ENCODE assay signal across 8 cellular contexts in the genomic region with DNA sequence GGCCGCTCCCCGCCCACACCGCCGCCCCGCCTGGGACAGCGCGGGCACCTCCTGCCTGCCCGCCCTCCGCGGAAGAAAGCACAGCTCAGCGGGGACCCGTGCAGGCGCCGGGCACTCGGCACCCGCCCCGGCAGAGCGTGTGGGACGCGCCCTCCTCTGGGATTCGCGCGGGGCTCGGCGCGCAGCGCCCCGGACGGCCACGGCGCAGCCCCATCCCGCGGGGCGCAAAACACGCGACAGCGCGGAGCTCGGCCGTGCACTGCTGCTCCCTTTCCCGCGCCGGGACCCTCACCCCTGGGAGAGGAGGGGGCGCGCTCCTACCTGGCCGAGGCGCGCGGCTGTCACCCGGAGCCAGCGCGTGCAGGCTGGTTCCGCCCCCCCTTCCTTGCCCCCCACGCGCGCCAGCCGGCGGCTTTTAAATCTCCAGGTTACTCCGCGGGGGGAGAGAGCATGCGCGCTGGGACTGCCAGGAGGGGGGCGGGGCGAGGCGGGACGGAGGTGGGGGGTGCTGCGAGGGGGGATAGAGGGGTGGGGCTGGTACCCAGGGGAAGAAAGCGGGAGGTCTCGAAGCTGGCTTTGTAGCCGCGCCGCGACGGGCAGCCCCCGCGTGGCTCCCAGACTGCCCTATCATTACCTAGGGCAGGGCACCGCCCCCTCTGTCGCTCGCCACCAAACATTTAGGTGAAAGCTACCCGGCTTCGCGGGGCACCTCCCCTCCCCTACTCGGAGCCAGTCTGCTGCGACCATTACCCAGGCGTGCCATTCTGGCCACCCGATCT. TPM values are rescaled to one million over a fixed set of nuclear protein-coding genes. Genes with fewer than 3 reads are reported as not detected.
A peak's percentile ranks its signal among the peaks of the same experiment; 100 is the strongest.
DNase-seq lines count a peak whose midpoint lies in the region; ATAC-seq, FAIRE-seq and TF ChIP-seq lines count a peak whose summit lies in the region.

A gene with protein sequence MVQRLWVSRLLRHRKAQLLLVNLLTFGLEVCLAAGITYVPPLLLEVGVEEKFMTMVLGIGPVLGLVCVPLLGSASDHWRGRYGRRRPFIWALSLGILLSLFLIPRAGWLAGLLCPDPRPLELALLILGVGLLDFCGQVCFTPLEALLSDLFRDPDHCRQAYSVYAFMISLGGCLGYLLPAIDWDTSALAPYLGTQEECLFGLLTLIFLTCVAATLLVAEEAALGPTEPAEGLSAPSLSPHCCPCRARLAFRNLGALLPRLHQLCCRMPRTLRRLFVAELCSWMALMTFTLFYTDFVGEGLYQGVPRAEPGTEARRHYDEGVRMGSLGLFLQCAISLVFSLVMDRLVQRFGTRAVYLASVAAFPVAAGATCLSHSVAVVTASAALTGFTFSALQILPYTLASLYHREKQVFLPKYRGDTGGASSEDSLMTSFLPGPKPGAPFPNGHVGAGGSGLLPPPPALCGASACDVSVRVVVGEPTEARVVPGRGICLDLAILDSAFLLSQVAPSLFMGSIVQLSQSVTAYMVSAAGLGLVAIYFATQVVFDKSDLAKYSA (minus strand): TSS at position 437 of the 779 bp plus-strand sequence. CDS start 15,853 bp downstream, outside the sequence.

- peaks cover 13% of the 10 kb centered on the region for H3K4me1 Mint-ChIP-seq in CD8-positive, alpha-beta T cell (ENCODE audit: low read depth)
- H3K4me1 Mint-ChIP-seq in HFFc6 (ENCODE audit: low read depth) = peaks cover 17% of the 10 kb centered on the region

- POLR2A ChIA-PET in CD8-positive, alpha-beta T cell (lab: Charles Lee) = interaction anchor here (0.6 to 1.3 kb wide), 4 partner anchors 20 to 132 kb away, joined by 3 read pairs; a partner anchor contains a TSS

- H3K27ac Mint-ChIP-seq in CD8-positive, alpha-beta T cell = no peak within 1 kb of the TSS
- peak within 1 kb of the TSS; percentile 81 for H3K27ac Mint-ChIP-seq in HFFc6

- CTCF ChIA-PET in CD8-positive, alpha-beta T cell (lab: Charles Lee) = interaction anchor here (1.3 to 5.0 kb wide), 5 partner anchors 9 to 195 kb away, joined by 3 to 30 read pairs (median 7); no protein-coding TSS in a partner anchor

- peak within 1 kb of the TSS; percentile 57 for H3K4me3 ChIP-seq in CD8-positive, alpha-beta T cell (ENCODE audit: low read depth, low read length)
- peak within 1 kb of the TSS; percentile 65 for H3K4me3 ChIP-seq in bronchial epithelial cell (ENCODE audit: low read depth, low read length)

- peak within 1 kb of the TSS; percentile 82 for H3K4me3 Mint-ChIP-seq in CD8-positive, alpha-beta T cell
- H3K4me3 Mint-ChIP-seq in HFFc6 = peak within 1 kb of the TSS; percentile 87

- ATAC-seq in CD8-positive, alpha-beta T cell = peak; percentile 74
- ATAC-seq in SK-N-SH treated with all-trans-retinoic acid at 6 μM for 48 hours = peak; percentile 73
- ATAC-seq in HG03354 (IDR thresholded peaks at IDR 0.05; ENCODE audit: poor library complexity, severe bottlenecking, unreplicated experiment) = no peak

- no peak within 1 kb of the TSS for H3K27ac ChIP-seq in CD8-positive, alpha-beta T cell (ENCODE audit: low read depth, low read length)
- H3K27ac ChIP-seq in layer of hippocampus (ENCODE audit: low read depth, low read length) = peak within 1 kb of the TSS; percentile 87

- no peaks in the 10 kb centered on the region for H3K36me3 Mint-ChIP-seq in CD8-positive, alpha-beta T cell
- no peaks in the 10 kb centered on the region for H3K36me3 Mint-ChIP-seq in HFFc6 (ENCODE audit: low read depth)

- H3K27me3 Mint-ChIP-seq in CD8-positive, alpha-beta T cell (ENCODE audit: low read depth) = peaks cover 13% of the 10 kb centered on the region
- H3K27me3 Mint-ChIP-seq in HFFc6 (ENCODE audit: insufficient read depth) = peaks cover 4% of the 10 kb centered on the region

- H3K9me3 Mint-ChIP-seq in CD8-positive, alpha-beta T cell = no peaks in the 10 kb centered on the region
- H3K9me3 Mint-ChIP-seq in HFFc6 = no peaks in the 10 kb centered on the region

- no peaks in the 10 kb centered on the region for H3K9me3 ChIP-seq in CD8-positive, alpha-beta T cell (ENCODE audit: low read length)

- no peaks in the 10 kb centered on the region for H3K27me3 ChIP-seq in CD8-positive, alpha-beta T cell (ENCODE audit: insufficient read depth, low read length)
- H3K27me3 ChIP-seq in bronchial epithelial cell (ENCODE audit: control insufficient read depth, insufficient read depth, low read length) (no peaks in the 10 kb centered on the region), layer of hippocampus (ENCODE audit: control insufficient read depth, insufficient read depth, low read length) (no peaks in the 10 kb centered on the region)

- peak in 6 of 7 experiments; percentile 16 to 56 (median 39) for DNase-seq in CD8-positive, alpha-beta T cell
- no peak for DNase-seq in HFFc6
- DNase-seq in bronchial epithelial cell (ENCODE audit: low read depth) = no peak
- peak; percentile 58 for DNase-seq in stimulated activated CD4-positive, alpha-beta T cell treated with anti-CD3 and anti-CD28 coated beads, Interleukin-4, amount 100 ng/mL, for 1 hour
- DNase-seq in NCI-H524 treated with DMSO at 0.1 percent for 48 hours (lab: John Stamatoyannopoulos, UW) = no peak

- FAIRE-seq in bronchial epithelial cell (lab: Jason Lieb, UNC) = no peak

- TF ChIP-seq CTCF in CD8-positive, alpha-beta T cell (IDR thresholded peaks at IDR 0.05) = no peak
- TF ChIP-seq CTCF in HFFc6 (IDR thresholded peaks at IDR 0.05) = no peak
- TF ChIP-seq CTCF in bronchial epithelial cell (IDR thresholded peaks at IDR 0.05; ENCODE audit: insufficient read depth, low read length, severe bottlenecking) = no peak

- intact Hi-C loops in CD8-positive, alpha-beta T cell (cut with DNase I, micrococcal nuclease) = no loop called here

- no peaks in the 10 kb centered on the region for H3K36me3 ChIP-seq in CD8-positive, alpha-beta T cell (ENCODE audit: insufficient read depth, low read length)
- H3K36me3 ChIP-seq in bronchial epithelial cell (ENCODE audit: control insufficient read depth, insufficient read depth, low read length) = no peaks in the 10 kb centered on the region

- H3K4me1 ChIP-seq in CD8-positive, alpha-beta T cell (ENCODE audit: insufficient read depth, low read length) = peaks cover 13% of the 10 kb centered on the region

TF ChIP-seq in SK-N-SH treated with all-trans-retinoic acid at 6 μM for 48 hours, 23 proteins besides CTCF, POLR2A, EP300 and RAD21:
- no peak for TF ChIP-seq ZFP3 (CRISPR knock-in tag; IDR thresholded peaks at IDR 0.05)
- no peak for TF ChIP-seq ZC3H10 (CRISPR knock-in tag; IDR thresholded peaks at IDR 0.05)
- TF ChIP-seq ZFP30 (CRISPR knock-in tag; IDR thresholded peaks at IDR 0.05) = no peak
- no peak for TF ChIP-seq ARNTL (CRISPR knock-in tag; IDR thresholded peaks at IDR 0.05; ENCODE audit: borderline replicate concordance, low read depth)
- TF ChIP-seq, protein P1, sequence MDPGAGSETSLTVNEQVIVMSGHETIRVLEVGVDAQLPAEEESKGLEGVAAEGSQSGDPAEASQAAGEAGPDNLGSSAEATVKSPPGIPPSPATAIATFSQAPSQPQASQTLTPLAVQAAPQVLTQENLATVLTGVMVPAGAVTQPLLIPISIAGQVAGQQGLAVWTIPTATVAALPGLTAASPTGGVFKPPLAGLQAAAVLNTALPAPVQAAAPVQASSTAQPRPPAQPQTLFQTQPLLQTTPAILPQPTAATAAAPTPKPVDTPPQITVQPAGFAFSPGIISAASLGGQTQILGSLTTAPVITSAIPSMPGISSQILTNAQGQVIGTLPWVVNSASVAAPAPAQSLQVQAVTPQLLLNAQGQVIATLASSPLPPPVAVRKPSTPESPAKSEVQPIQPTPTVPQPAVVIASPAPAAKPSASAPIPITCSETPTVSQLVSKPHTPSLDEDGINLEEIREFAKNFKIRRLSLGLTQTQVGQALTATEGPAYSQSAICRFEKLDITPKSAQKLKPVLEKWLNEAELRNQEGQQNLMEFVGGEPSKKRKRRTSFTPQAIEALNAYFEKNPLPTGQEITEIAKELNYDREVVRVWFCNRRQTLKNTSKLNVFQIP (CRISPR knock-in tag; IDR thresholded peaks at IDR 0.05; ENCODE audit: borderline replicate concordance, low read depth) = no peak
- TF ChIP-seq, protein P2, sequence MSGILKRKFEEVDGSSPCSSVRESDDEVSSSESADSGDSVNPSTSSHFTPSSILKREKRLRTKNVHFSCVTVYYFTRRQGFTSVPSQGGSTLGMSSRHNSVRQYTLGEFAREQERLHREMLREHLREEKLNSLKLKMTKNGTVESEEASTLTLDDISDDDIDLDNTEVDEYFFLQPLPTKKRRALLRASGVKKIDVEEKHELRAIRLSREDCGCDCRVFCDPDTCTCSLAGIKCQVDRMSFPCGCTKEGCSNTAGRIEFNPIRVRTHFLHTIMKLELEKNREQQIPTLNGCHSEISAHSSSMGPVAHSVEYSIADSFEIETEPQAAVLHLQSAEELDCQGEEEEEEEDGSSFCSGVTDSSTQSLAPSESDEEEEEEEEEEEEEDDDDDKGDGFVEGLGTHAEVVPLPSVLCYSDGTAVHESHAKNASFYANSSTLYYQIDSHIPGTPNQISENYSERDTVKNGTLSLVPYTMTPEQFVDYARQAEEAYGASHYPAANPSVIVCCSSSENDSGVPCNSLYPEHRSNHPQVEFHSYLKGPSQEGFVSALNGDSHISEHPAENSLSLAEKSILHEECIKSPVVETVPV (CRISPR knock-in tag; IDR thresholded peaks at IDR 0.05) = no peak
- TF ChIP-seq TCF4 (CRISPR knock-in tag; IDR thresholded peaks at IDR 0.05; ENCODE audit: borderline replicate concordance) = no peak
- TF ChIP-seq ZNF70 (CRISPR knock-in tag; IDR thresholded peaks at IDR 0.05) = no peak
- TF ChIP-seq ZNF8 (CRISPR knock-in tag; IDR thresholded peaks at IDR 0.05) = no peak

RNA-seq across cellular contexts. Expression of the gene that starts here (rescaled TPM):
- under 1 TPM in 1 of 2 experiments, not detected in 1; 0.16 TPM for total RNA-seq in CD8-positive, alpha-beta T cell
- total RNA-seq in HFFc6 (2021; fragmentation: NEBNext Ultra II Directional; extraction: Animal tissue kit (Norgen Biotek cat#: 25700)) = 1 to 10 TPM; 1.1 to 2.4 (median 1.4) TPM
- 0.77 and 0.79 TPM in 2 replicates for total RNA-seq in bronchial epithelial cell

Comparison
In these comparisons a context has a peak if more than half of its experiments do, and no peak if none do; other contexts are left out.
1. Peak in DNase-seq, ATAC-seq and H3K4me3 ChIP-seq in CD8-positive, alpha-beta T cell; RNA of the gene not detected or under 1 TPM.